In genomic region chr3:28328188-28329151, GRCh38 we compare ENCODE assay signal across 8 cellular contexts. TPM values are rescaled to one million over a fixed set of nuclear protein-coding genes. Genes with fewer than 3 reads are reported as not detected.
A peak's percentile ranks its signal among the peaks of the same experiment; 100 is the strongest.
DNase-seq lines count a peak whose midpoint lies in the region; ATAC-seq and TF ChIP-seq lines count a peak whose summit lies in the region.

No MANE protein-coding gene starts in this region.

- peak; percentile 41 for ATAC-seq in GM18502 (IDR thresholded peaks at IDR 0.05; ENCODE audit: poor library complexity, unreplicated experiment)
- no peak for ATAC-seq in stimulated activated naive CD8-positive, alpha-beta T cell treated with anti-CD3 and anti-CD28 coated beads, Interleukin-15, Interleukin-2, amounts not matched to agents 100 U/mL and 50 U/mL, for 24 hours

- POLR2A ChIA-PET in AG04449 (lab: Yijun Ruan, JAX) = no interaction called here

- peak; percentile 11 for TF ChIP-seq CTCF in AG04449 (IDR thresholded peaks at IDR 0.05; ENCODE audit: insufficient read depth, low read length, missing control alignments)

- no peak overlapping the region for H3K4me3 ChIP-seq in AG04449 (ENCODE audit: low read depth, low read length)

- CTCF ChIA-PET in AG04449 (lab: Yijun Ruan, JAX) = interaction anchor here (0.8 to 6.7 kb wide), 24 partner anchors 8 to 1194 kb away, joined by 3 to 91 read pairs (median 5); partner anchors contain the start of genes CMC1 and EOMES

- no peak for DNase-seq in AG04449 (ENCODE audit: low read depth, low spot score)
- DNase-seq in NCI-H128 (lab: John Stamatoyannopoulos, UW; ENCODE audit: unreplicated experiment) = peak; percentile 10
- DNase-seq in central memory CD4-positive, alpha-beta T cell = peak; percentile 44
- peak; percentile 37 for DNase-seq in myocyte (ENCODE audit: low read depth)
- DNase-seq in NCI-H446 treated with DMSO at 0.1 percent for 48 hours (lab: John Stamatoyannopoulos, UW) = no peak
- no peak for DNase-seq in stimulated activated naive CD4-positive, alpha-beta T cell treated with Interleukin-2 at 50 U/mL for 16 hours (lab: John Stamatoyannopoulos, UW)
- no peak for DNase-seq in stimulated activated naive CD8-positive, alpha-beta T cell treated with anti-CD3 and anti-CD28 coated beads, Interleukin-15, Interleukin-2, amounts not matched to agents 100 U/mL and 50 U/mL, for 24 hours

RNA-seq across cellular contexts. Expression of gene ZCWPW2, which starts 20.1 kb away (rescaled TPM):
- 0.64 and 0.83 TPM in 2 replicates for total RNA-seq in myocyte
- polyA plus RNA-seq in myocyte (2012) = 1.1 TPM

RNA-seq across cellular contexts. Expression of gene AZI2, which starts 20.2 kb away (rescaled TPM):
- 68.9 and 93.9 TPM in 2 replicates for total RNA-seq in myocyte
- polyA plus RNA-seq in myocyte (2012) = 52.1 TPM

Comparison
In these comparisons a context has a peak if more than half of its experiments do, and no peak if none do; other contexts are left out.
1. DNase-seq: peak in NCI-H128 (single experiment), central memory CD4-positive, alpha-beta T cell (single experiment) and myocyte (single experiment); none in AG04449 (single experiment), NCI-H446 treated with DMSO at 0.1 percent for 48 hours (single experiment), stimulated activated naive CD4-positive, alpha-beta T cell treated with Interleukin-2 at 50 U/mL for 16 hours (single experiment) and stimulated activated naive CD8-positive, alpha-beta T cell treated with anti-CD3 and anti-CD28 coated beads, Interleukin-15, Interleukin-2, amounts not matched to agents 100 U/mL and 50 U/mL, for 24 hours (single experiment).